Comparison of ENCODE assay signal across 22 cellular contexts in genomic region chr11:109237636-109238035, GRCh38.
"Had no signal": no experiment of that assay in that cellular context is flagged by ENCODE, and none has a peak within 500 bp of the region (broad histone marks: within the 10 kb centered on the region; RNA-seq: fewer than 3 reads in every experiment).

No MANE protein-coding gene starts in this region.

- DNase-seq: effector CD4-positive, alpha-beta T cell; endodermal cell; esophagus squamous epithelium; foreskin keratinocyte; heart left ventricle; hippocampal formation; kidney glomerular epithelial cell; mammary epithelial cell; occipital lobe; pancreas; right lobe of liver; stimulated activated CD4-positive, alpha-beta T cell treated with anti-CD3 and anti-CD28 coated beads, Interleukin-4, amount 100 ng/mL, for 1 hour; stimulated activated CD8-positive, alpha-beta memory T cell treated with anti-CD3 and anti-CD28 coated beads, Interleukin-4, amount 100 ng/mL, for 48 hours; tibial artery; upper lobe of left lung had no signal

- H3K36me3 Mint-ChIP-seq: stimulated activated effector memory CD8-positive, alpha-beta T cell treated with anti-CD3 and anti-CD28 coated beads, Interleukin-12 subunit alpha, Interleukin-12 subunit beta, amount 100 ng/mL, for 72 hours had no signal

- ATAC-seq: heart left ventricle; left lobe of liver; right lobe of liver; stimulated activated effector memory CD8-positive, alpha-beta T cell treated with anti-CD3 and anti-CD28 coated beads, Interleukin-12 subunit alpha, Interleukin-12 subunit beta, amount 100 ng/mL, for 72 hours had no signal

- H3K4me3 ChIP-seq: coronary artery, esophagus squamous epithelium, heart left ventricle, pancreas, right lobe of liver, tibial artery, upper lobe of left lung, vagina had no signal

- H3K27ac Mint-ChIP-seq: endodermal cell; nephron; progenitor cell of endocrine pancreas; stimulated activated effector memory CD8-positive, alpha-beta T cell treated with anti-CD3 and anti-CD28 coated beads, Interleukin-12 subunit alpha, Interleukin-12 subunit beta, amount 100 ng/mL, for 72 hours; stimulated activated naive CD8-positive, alpha-beta T cell treated with anti-CD3 and anti-CD28 coated beads, Interleukin-15, Interleukin-2, amounts not matched to agents 100 ng/mL and 50 ng/mL, for 24 hours had no signal

- H3K9me3 Mint-ChIP-seq: endodermal cell, nephron had no signal
